Comparison of ENCODE assay signal across 8 cellular contexts in the genomic region with DNA sequence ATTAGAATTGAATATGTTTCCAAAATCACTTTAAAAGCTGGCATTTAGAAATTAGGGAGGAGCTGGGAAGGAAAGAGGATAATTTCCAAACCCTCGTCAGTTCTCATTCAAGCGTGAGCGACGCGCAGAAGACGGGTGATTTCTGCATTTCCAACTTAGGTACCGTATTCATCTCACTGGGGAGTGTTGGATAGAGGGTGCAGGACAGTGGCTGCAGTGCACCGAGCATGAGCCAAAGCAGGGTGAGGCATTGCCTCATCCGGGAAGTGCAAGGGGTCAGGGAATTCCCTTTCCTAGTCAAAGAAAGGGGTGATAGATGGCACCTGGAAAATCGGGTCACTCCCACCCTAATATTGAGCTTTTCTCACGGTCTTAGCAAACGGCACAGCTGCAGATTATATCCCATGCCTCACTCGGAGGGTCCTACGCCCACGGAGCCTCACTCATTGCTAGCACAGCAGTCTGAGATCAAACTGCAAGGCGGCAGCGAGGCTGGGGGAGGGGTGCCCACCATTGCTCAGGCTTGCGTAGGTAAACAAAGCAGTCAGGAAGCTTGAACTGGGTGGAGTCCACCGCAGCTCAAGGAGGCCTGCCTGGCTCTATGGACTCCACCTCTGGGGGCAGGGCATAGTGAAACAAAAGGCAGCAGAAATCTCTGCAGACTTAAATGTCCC.
DNase-seq lines count a peak whose midpoint lies in the region; TF ChIP-seq lines count a peak whose summit lies in the region.
"Not testable (repeated sequence)": the region's sequence is repeated elsewhere in the genome, so short reads cannot be mapped to it uniquely, and the experiment has no call there.

No MANE protein-coding gene starts in this region.

- H3K4me3 Mint-ChIP-seq in CD8-positive, alpha-beta memory T cell: peak overlapping the region; percentile 83 to 90 (median 86)
- H3K4me3 Mint-ChIP-seq in T-helper 2 cell treated with Interferon-gamma antibody and Interleukin-4, amounts not matched to agents 5 μg/mL and 100 μg/mL, for 36 hours: peak overlapping the region; percentile 79
- not testable (repeated sequence) for H3K4me3 Mint-ChIP-seq in MCF 10A (ENCODE audit: unreplicated experiment)
- H3K4me3 Mint-ChIP-seq in progenitor cell of endocrine pancreas (ENCODE audit: low read depth): peak overlapping the region; percentile 64

- not testable (repeated sequence) for H3K27me3 Mint-ChIP-seq in CD8-positive, alpha-beta memory T cell; MCF 10A (ENCODE audit: insufficient read depth, unreplicated experiment); progenitor cell of endocrine pancreas
- peaks cover 20% of the 10 kb centered on the region for H3K27me3 Mint-ChIP-seq in T-helper 2 cell treated with Interferon-gamma antibody and Interleukin-4, amounts not matched to agents 5 μg/mL and 100 μg/mL, for 36 hours (ENCODE audit: low read depth)

- H3K27ac Mint-ChIP-seq in CD8-positive, alpha-beta memory T cell: peak overlapping the region; percentile 89 to 97 (median 94)
- H3K27ac Mint-ChIP-seq in T-helper 2 cell treated with Interferon-gamma antibody and Interleukin-4, amounts not matched to agents 5 μg/mL and 100 μg/mL, for 36 hours: peak overlapping the region; percentile 83
- H3K27ac Mint-ChIP-seq in MCF 10A (ENCODE audit: low read depth, unreplicated experiment): not testable (repeated sequence)
- peak overlapping the region; percentile 35 for H3K27ac Mint-ChIP-seq in progenitor cell of endocrine pancreas

- not testable (repeated sequence) for BruUV-seq in MCF 10A (replicated peaks; lab: Mats Ljungman, UMichigan)

- H3K9me3 ChIP-seq in CD8-positive, alpha-beta memory T cell (ENCODE audit: low read length): not testable (repeated sequence)

- peaks cover 34% of the 10 kb centered on the region for H3K4me1 ChIP-seq in CD8-positive, alpha-beta memory T cell (ENCODE audit: insufficient read depth, low read length)

- H3K9me3 Mint-ChIP-seq in CD8-positive, alpha-beta memory T cell: peaks cover 0 to 24% (median 19%) of the 10 kb centered on the region in 5 donors
- not testable (repeated sequence) for H3K9me3 Mint-ChIP-seq in T-helper 2 cell treated with Interferon-gamma antibody and Interleukin-4, amounts not matched to agents 5 μg/mL and 100 μg/mL, for 36 hours; MCF 10A (ENCODE audit: unreplicated experiment)
- H3K9me3 Mint-ChIP-seq in progenitor cell of endocrine pancreas (ENCODE audit: low read depth): peaks cover 14% of the 10 kb centered on the region

- TF ChIP-seq CTCF in MCF 10A (IDR thresholded peaks at IDR 0.05; ENCODE audit: unreplicated experiment); progenitor cell of endocrine pancreas (IDR thresholded peaks at IDR 0.05; ENCODE audit: unreplicated experiment): not testable (repeated sequence)

- peak overlapping the region; percentile 40 for H3K4me3 ChIP-seq in CD8-positive, alpha-beta memory T cell (ENCODE audit: low read length)

- DNase-seq in CD8-positive, alpha-beta memory T cell: peak; percentile 51 to 90 (median 85)
- DNase-seq in NCI-H1436 treated with DMSO at 0.1 percent for 48 hours (lab: John Stamatoyannopoulos, UW): peak; percentile 20
- peak; percentile 35 for DNase-seq in T-helper 2 cell treated with Interferon-gamma antibody and Interleukin-4, amounts not matched to agents 5 μg/mL and 100 μg/mL, for 36 hours (ENCODE audit: low spot score)
- peak; percentile 73 for DNase-seq in activated CD8-positive, alpha-beta memory T cell treated with anti-CD3 and anti-CD28 coated beads, Interleukin-2, amount 50 U/mL, for 48 hours
- peak; percentile 72 for DNase-seq in MCF 10A (ENCODE audit: unreplicated experiment)
- peak; percentile 30 for DNase-seq in iPS DF 19.7 (ENCODE audit: low read depth, low spot score)
- DNase-seq in progenitor cell of endocrine pancreas (ENCODE audit: low spot score, unreplicated experiment): peak; percentile 23
- DNase-seq in stimulated activated CD8-positive, alpha-beta memory T cell treated with anti-CD3 and anti-CD28 coated beads, Interleukin-4, amount 100 ng/mL, for 24 hours (ENCODE audit: low read depth): peak; percentile 32

- peaks cover 8 to 27% (median 10%) of the 10 kb centered on the region in 3 donors for H3K36me3 Mint-ChIP-seq in CD8-positive, alpha-beta memory T cell
- H3K36me3 Mint-ChIP-seq in T-helper 2 cell treated with Interferon-gamma antibody and Interleukin-4, amounts not matched to agents 5 μg/mL and 100 μg/mL, for 36 hours (ENCODE audit: low read depth); MCF 10A (ENCODE audit: insufficient read depth, unreplicated experiment); progenitor cell of endocrine pancreas (ENCODE audit: insufficient read depth): not testable (repeated sequence)

- peaks cover 46 to 63% (median 62%) of the 10 kb centered on the region in 3 donors for H3K4me1 Mint-ChIP-seq in CD8-positive, alpha-beta memory T cell
- peaks cover 38% of the 10 kb centered on the region for H3K4me1 Mint-ChIP-seq in T-helper 2 cell treated with Interferon-gamma antibody and Interleukin-4, amounts not matched to agents 5 μg/mL and 100 μg/mL, for 36 hours (ENCODE audit: low read depth)
- not testable (repeated sequence) for H3K4me1 Mint-ChIP-seq in MCF 10A (ENCODE audit: insufficient read depth, unreplicated experiment); progenitor cell of endocrine pancreas (ENCODE audit: low read depth)

- intact Hi-C loops in MCF 10A (cut with micrococcal nuclease): not testable (repeated sequence)

- POLR2A ChIA-PET in CD8-positive, alpha-beta memory T cell (lab: Charles Lee): interaction anchor here (1.0 kb wide), 2 partner anchors 11 to 47 kb away, joined by 3 to 5 read pairs; no protein-coding TSS in a partner anchor
- POLR2A ChIA-PET in MCF 10A (lab: Yijun Ruan, JAX): interaction anchor here (0.6 to 1.9 kb wide), 5 partner anchors 8 to 117 kb away, joined by 3 to 5 read pairs (median 5); no protein-coding TSS in a partner anchor

- CTCF ChIA-PET in CD8-positive, alpha-beta memory T cell (lab: Charles Lee): interaction anchor here (0.9 to 2.5 kb wide), 12 partner anchors 11 to 195 kb away, joined by 3 to 16 read pairs (median 3); no protein-coding TSS in a partner anchor
- CTCF ChIA-PET in MCF 10A (lab: Yijun Ruan, JAX): interaction anchor here (1.2 to 1.3 kb wide), 2 partner anchors 12 to 56 kb away, joined by 3 read pairs; no protein-coding TSS in a partner anchor

- H3K27ac ChIP-seq in CD8-positive, alpha-beta memory T cell (ENCODE audit: low read depth, low read length): not testable (repeated sequence)

- H3K27me3 ChIP-seq in CD8-positive, alpha-beta memory T cell (ENCODE audit: insufficient read depth, low read length, poor library complexity, severe bottlenecking): not testable (repeated sequence)

- H3K36me3 ChIP-seq in CD8-positive, alpha-beta memory T cell (ENCODE audit: insufficient read depth, low read length): not testable (repeated sequence)

Comparison
In these comparisons a context has a peak if more than half of its experiments do, and no peak if none do; other contexts are left out.
1. DNase-seq: peak in every context shown above with its lines; median percentile 85 in CD8-positive, alpha-beta memory T cell; 73 in activated CD8-positive, alpha-beta memory T cell treated with anti-CD3 and anti-CD28 coated beads, Interleukin-2, amount 50 U/mL, for 48 hours; 72 in MCF 10A; 35 in T-helper 2 cell treated with Interferon-gamma antibody and Interleukin-4, amounts not matched to agents 5 μg/mL and 100 μg/mL, for 36 hours; 32 in stimulated activated CD8-positive, alpha-beta memory T cell treated with anti-CD3 and anti-CD28 coated beads, Interleukin-4, amount 100 ng/mL, for 24 hours; 30 in iPS DF 19.7; 23 in progenitor cell of endocrine pancreas; 20 in NCI-H1436 treated with DMSO at 0.1 percent for 48 hours.